Comparison of ENCODE assay signal across 24 cellular contexts in genomic region chr1:154865442-154866256, GRCh38. TPM values are rescaled to one million over a fixed set of nuclear protein-coding genes. Genes with fewer than 3 reads are reported as not detected.
DNase-seq lines count a peak whose midpoint lies in the region; ATAC-seq and TF ChIP-seq lines count a peak whose summit lies in the region.
"Had no signal": no experiment of that assay in that cellular context is flagged by ENCODE, and none has a peak within 500 bp of the region (broad histone marks: within the 10 kb centered on the region; RNA-seq: fewer than 3 reads in every experiment).

No MANE protein-coding gene starts in this region.

- peaks cover 2% of the 10 kb centered on the region for H3K27me3 ChIP-seq in mesendoderm (ENCODE audit: insufficient read depth, low read length, poor library complexity)
- H3K27me3 ChIP-seq: Peyer's patch had no signal

- H3K4me3 ChIP-seq in mesendoderm (ENCODE audit: low read length), result no peak overlapping the region
- H3K4me3 ChIP-seq: GM23248, MG63, upper lobe of left lung had no signal

- no peak overlapping the region for H3K4ac ChIP-seq in mesendoderm (ENCODE audit: low read depth, low read length)

- H3K79me1 ChIP-seq in mesendoderm (ENCODE audit: low read length), result no peaks in the 10 kb centered on the region

- no peak overlapping the region for H4K8ac ChIP-seq in mesendoderm (ENCODE audit: low read depth, low read length)

- H2AK5ac ChIP-seq in mesendoderm (ENCODE audit: low read length), result no peak overlapping the region

- H3K27ac Mint-ChIP-seq in activated naive CD8-positive, alpha-beta T cell treated with anti-CD3 and anti-CD28 coated beads, Interleukin-2, amount 50 U/mL, for 24 hours, result peak overlapping the region; percentile 72
- H3K27ac Mint-ChIP-seq in activated naive CD8-positive, alpha-beta T cell treated with anti-CD3 and anti-CD28 coated beads for 36 hours, result no peak overlapping the region
- H3K27ac Mint-ChIP-seq: activated naive CD4-positive, alpha-beta T cell treated with anti-CD3 and anti-CD28 coated beads for 36 hours; CD8-positive, alpha-beta memory T cell; memory B cell had no signal

- peaks cover 41% of the 10 kb centered on the region for H3K27me3 Mint-ChIP-seq in activated naive CD8-positive, alpha-beta T cell treated with anti-CD3 and anti-CD28 coated beads, Interleukin-2, amount 50 U/mL, for 24 hours
- peaks cover 46% of the 10 kb centered on the region for H3K27me3 Mint-ChIP-seq in activated naive CD8-positive, alpha-beta T cell treated with anti-CD3 and anti-CD28 coated beads for 36 hours

- no peak overlapping the region for H3K18ac ChIP-seq in mesendoderm (ENCODE audit: low read length)

- no peak overlapping the region for H3K4me3 Mint-ChIP-seq in activated naive CD8-positive, alpha-beta T cell treated with anti-CD3 and anti-CD28 coated beads, Interleukin-2, amount 50 U/mL, for 24 hours
- no peak overlapping the region for H3K4me3 Mint-ChIP-seq in activated naive CD8-positive, alpha-beta T cell treated with anti-CD3 and anti-CD28 coated beads for 36 hours
- H3K4me3 Mint-ChIP-seq: activated naive CD4-positive, alpha-beta T cell treated with anti-CD3 and anti-CD28 coated beads for 36 hours; memory B cell; neural crest cell had no signal

- no peak overlapping the region for H4K5ac ChIP-seq in mesendoderm (ENCODE audit: low read length)

- peaks cover 3% of the 10 kb centered on the region for H3K4me1 ChIP-seq in mesendoderm (ENCODE audit: control insufficient read depth, low read depth, low read length)

- no peaks in the 10 kb centered on the region for H3K36me3 Mint-ChIP-seq in activated naive CD8-positive, alpha-beta T cell treated with anti-CD3 and anti-CD28 coated beads, Interleukin-2, amount 50 U/mL, for 24 hours (ENCODE audit: low read depth)
- no peaks in the 10 kb centered on the region for H3K36me3 Mint-ChIP-seq in activated naive CD8-positive, alpha-beta T cell treated with anti-CD3 and anti-CD28 coated beads for 36 hours
- H3K36me3 Mint-ChIP-seq: CD8-positive, alpha-beta memory T cell; memory B cell had no signal

- no peak overlapping the region for H3K9ac ChIP-seq in mesendoderm (ENCODE audit: low read length)
- H3K9ac ChIP-seq: GM23248 had no signal

- TF ChIP-seq POLR2A in Raji (IDR thresholded peaks at IDR 0.05; ENCODE audit: insufficient read depth, low read depth, low read length), result peak; percentile 56

- no peak overlapping the region for H3K23ac ChIP-seq in mesendoderm (ENCODE audit: low read length)

- no peak for DNase-seq in activated naive CD8-positive, alpha-beta T cell treated with anti-CD3 and anti-CD28 coated beads, Interleukin-2, amount 50 U/mL, for 24 hours
- DNase-seq in activated naive CD8-positive, alpha-beta T cell treated with anti-CD3 and anti-CD28 coated beads for 36 hours, result no peak
- DNase-seq in mesendoderm, result no peak
- no peak for DNase-seq in activated CD8-positive, alpha-beta memory T cell treated with anti-CD3 and anti-CD28 coated beads, Interleukin-2, amount 50 U/mL, for 48 hours
- DNase-seq in stimulated activated CD8-positive, alpha-beta memory T cell treated with anti-CD3 and anti-CD28 coated beads, Interleukin-4, amount 100 ng/mL, for 48 hours, result no peak
- DNase-seq: ACHN; activated naive CD4-positive, alpha-beta T cell treated with anti-CD3 and anti-CD28 coated beads for 36 hours; CD8-positive, alpha-beta memory T cell; GM23248; MG63; NCI-H2081; NCI-H524; stimulated activated CD4-positive, alpha-beta T cell treated with anti-CD3 and anti-CD28 coated beads, Interleukin-4, amount 100 ng/mL, for 1 hour; upper lobe of left lung had no signal

- no peak overlapping the region for H3K4me2 ChIP-seq in mesendoderm (ENCODE audit: low read length)

- no peak overlapping the region for H2BK15ac ChIP-seq in mesendoderm (replicated peaks; ENCODE audit: low read depth)

- no CpG with 5 or more reads among the region's 5 CpGs for WGBS in mesendoderm (ENCODE audit: extremely low coverage, insufficient coverage, low lambda C conversion rate)

- no peak overlapping the region for H2BK120ac ChIP-seq in mesendoderm (ENCODE audit: low read depth, low read length)

- peak overlapping the region; percentile 40 for H3K56ac ChIP-seq in mesendoderm (ENCODE audit: low read length)

- H3K27ac ChIP-seq in mesendoderm (ENCODE audit: low read depth, low read length), result no peak overlapping the region
- H3K27ac ChIP-seq: GM23248, Peyer's patch, upper lobe of left lung had no signal

- ATAC-seq in activated naive CD8-positive, alpha-beta T cell treated with anti-CD3 and anti-CD28 coated beads, Interleukin-2, amount 50 U/mL, for 24 hours, result no peak
- no peak for ATAC-seq in GM19455 (IDR thresholded peaks at IDR 0.05; ENCODE audit: unreplicated experiment)
- ATAC-seq in GM21381 (IDR thresholded peaks at IDR 0.05; ENCODE audit: unreplicated experiment), result no peak
- ATAC-seq: esophagus mucosa, heart left ventricle, sciatic nerve had no signal

- no peaks in the 10 kb centered on the region for H3K9me3 Mint-ChIP-seq in activated naive CD8-positive, alpha-beta T cell treated with anti-CD3 and anti-CD28 coated beads, Interleukin-2, amount 50 U/mL, for 24 hours
- no peaks in the 10 kb centered on the region for H3K9me3 Mint-ChIP-seq in activated naive CD8-positive, alpha-beta T cell treated with anti-CD3 and anti-CD28 coated beads for 36 hours
- H3K9me3 Mint-ChIP-seq: activated naive CD4-positive, alpha-beta T cell treated with anti-CD3 and anti-CD28 coated beads for 36 hours; CD8-positive, alpha-beta memory T cell; memory B cell; neural crest cell had no signal

- peaks cover 61% of the 10 kb centered on the region for H3K4me1 Mint-ChIP-seq in activated naive CD8-positive, alpha-beta T cell treated with anti-CD3 and anti-CD28 coated beads, Interleukin-2, amount 50 U/mL, for 24 hours
- H3K4me1 Mint-ChIP-seq in activated naive CD8-positive, alpha-beta T cell treated with anti-CD3 and anti-CD28 coated beads for 36 hours, result peaks cover 43% of the 10 kb centered on the region

- H2BK5ac ChIP-seq in mesendoderm (ENCODE audit: low read length), result no peak overlapping the region

- no peaks in the 10 kb centered on the region for H3K36me3 ChIP-seq in mesendoderm (ENCODE audit: control insufficient read depth, insufficient read depth, low read length)
- H3K36me3 ChIP-seq: heart left ventricle, MG63, Peyer's patch, upper lobe of left lung had no signal

- no peaks in the 10 kb centered on the region for H3K79me2 ChIP-seq in mesendoderm (ENCODE audit: control insufficient read depth, insufficient read depth, low read length)

RNA-seq across cellular contexts. Expression of gene KCNN3, which starts 4.4 kb away (rescaled TPM):
- under 1 TPM; 0.02 to 0.04 TPM for total RNA-seq in activated naive CD8-positive, alpha-beta T cell treated with anti-CD3 and anti-CD28 coated beads for 36 hours
- polyA plus RNA-seq in mesendoderm (2013, experiment 1 of 2), result 0.28 TPM
- polyA plus RNA-seq in mesendoderm (2013, experiment 2 of 2), result 0.18 TPM
- total RNA-seq: GM23248, HT-29 had no signal
- polyA plus RNA-seq: CD8-positive, alpha-beta memory T cell; GM23248 had no signal
